ENCODE assay signal across 18 cellular contexts in genomic region chr7:132081686-132082085, GRCh38.
"Had no signal": no experiment of that assay in that cellular context is flagged by ENCODE, and none has a peak within 500 bp of the region (broad histone marks: within the 10 kb centered on the region; RNA-seq: fewer than 3 reads in every experiment).

No MANE protein-coding gene starts in this region.

- H3K9me3 ChIP-seq: adrenal gland, body of pancreas, spleen, thyroid gland had no signal

- H3K27ac ChIP-seq: adrenal gland, body of pancreas, epithelial cell of prostate, thyroid gland had no signal

- H3K4me3 ChIP-seq: adrenal gland, body of pancreas, spleen, thyroid gland had no signal

- DNase-seq: activated CD4-positive, alpha-beta T cell treated with anti-CD3 and anti-CD28 coated beads for 48 hours; activated CD4-positive, alpha-beta T cell treated with anti-CD3 and anti-CD28 coated beads, Interleukin-2, amount 50 U/mL, for 48 hours; activated CD8-positive, alpha-beta memory T cell treated with anti-CD3 and anti-CD28 coated beads for 24 hours; activated effector memory CD4-positive, alpha-beta T cell treated with Interleukin-2 at 50 U/mL for 16 hours; activated naive CD4-positive, alpha-beta T cell treated with Interleukin-2 at 50 U/mL for 16 hours; aorta; dermis blood vessel endothelial cell; effector CD4-positive, alpha-beta T cell; naive thymus-derived CD8-positive, alpha-beta T cell; right cardiac atrium; spleen; stimulated activated CD4-positive, alpha-beta T cell treated with anti-CD3 and anti-CD28 coated beads, Interleukin-2, amount 100 ng/mL, for 48 hours; stimulated activated naive CD8-positive, alpha-beta T cell treated with anti-CD3 and anti-CD28 coated beads, Interleukin-15, Interleukin-2, amounts not matched to agents 100 U/mL and 50 U/mL, for 24 hours; thyroid gland had no signal

- H3K27me3 ChIP-seq: body of pancreas, thyroid gland had no signal

- H3K36me3 ChIP-seq: adrenal gland, spleen, thyroid gland had no signal

- ATAC-seq: activated CD4-positive, CD25-positive, alpha-beta regulatory T cell treated with anti-CD3 and anti-CD28 coated beads, Interleukin-2, amount 50 U/mL, for 24 hours; naive thymus-derived CD8-positive, alpha-beta T cell; stimulated activated naive CD8-positive, alpha-beta T cell treated with anti-CD3 and anti-CD28 coated beads, Interleukin-15, Interleukin-2, amounts not matched to agents 100 U/mL and 50 U/mL, for 24 hours had no signal

- H3K4me1 ChIP-seq: adrenal gland, body of pancreas had no signal
